1 cellular context compared by ENCODE assay signal in genomic region chr9:37037744-37038640, GRCh38.
TF ChIP-seq lines count a peak whose summit lies in the region.

No MANE protein-coding gene starts in this region.

TF ChIP-seq in WTC11, 78 proteins besides CTCF, POLR2A, EP300 and RAD21 (continued from another document):
- TF ChIP-seq ZBTB43 (CRISPR knock-in tag; IDR thresholded peaks at IDR 0.05) (peak; percentile 88), CBFB (CRISPR knock-in tag; IDR thresholded peaks at IDR 0.05; ENCODE audit: low read depth) (no peak), ELF4 (CRISPR knock-in tag; IDR thresholded peaks at IDR 0.05; ENCODE audit: low read depth) (0 out of 2 replicates have a peak, but pooled peaks have one; percentile 70), ZNF317 (CRISPR knock-in tag; IDR thresholded peaks at IDR 0.05; ENCODE audit: borderline replicate concordance, low read depth) (0 out of 2 replicates have a peak, but pooled peaks have one; percentile 39), ZNF263 (CRISPR knock-in tag; IDR thresholded peaks at IDR 0.05; ENCODE audit: low read depth) (peak; percentile 55; the same call in 1 of the 2 replicates), FOXJ3 (CRISPR knock-in tag; IDR thresholded peaks at IDR 0.05; ENCODE audit: borderline replicate concordance) (no peak), USF2 (CRISPR knock-in tag; IDR thresholded peaks at IDR 0.05) (peak; percentile 75), KAT7 (CRISPR knock-in tag; IDR thresholded peaks at IDR 0.05; ENCODE audit: borderline replicate concordance) (no peak), PREB (CRISPR knock-in tag; IDR thresholded peaks at IDR 0.05; ENCODE audit: borderline replicate concordance) (peak; percentile 27; the same call in 1 of the 2 replicates), ZBTB21 (CRISPR knock-in tag; IDR thresholded peaks at IDR 0.05; ENCODE audit: borderline replicate concordance) (peak; percentile 84; the same call in 1 of the 2 replicates), TEAD1 (CRISPR knock-in tag; IDR thresholded peaks at IDR 0.05) (peak; percentile 94), NFE2L1 (CRISPR knock-in tag; IDR thresholded peaks at IDR 0.05) (peak; percentile 82), RORB (CRISPR knock-in tag; IDR thresholded peaks at IDR 0.05) (no peak), USF1 (CRISPR knock-in tag; IDR thresholded peaks at IDR 0.05) (peak; percentile 86), SMAD4 (CRISPR knock-in tag; IDR thresholded peaks at IDR 0.05) (0 out of 2 replicates have a peak, but pooled peaks have one; percentile 82), RELA (CRISPR knock-in tag; IDR thresholded peaks at IDR 0.05; ENCODE audit: borderline replicate concordance) (peak; percentile 84; the same call in 1 of the 2 replicates), ESRRA (CRISPR knock-in tag; IDR thresholded peaks at IDR 0.05; ENCODE audit: borderline replicate concordance) (peak; percentile 82; the same call in 1 of the 2 replicates), ZSCAN18 (CRISPR knock-in tag; IDR thresholded peaks at IDR 0.05) (no peak), GTF2I (CRISPR knock-in tag; conservative IDR thresholded peaks at IDR 0.05) (no peak), ZNF396 (CRISPR knock-in tag; IDR thresholded peaks at IDR 0.05; ENCODE audit: borderline replicate concordance) (no peak), ZNF219 (CRISPR knock-in tag; IDR thresholded peaks at IDR 0.05; ENCODE audit: borderline replicate concordance) (peak; percentile 42; the same call in 1 of the 2 replicates), ETV6 (CRISPR knock-in tag; IDR thresholded peaks at IDR 0.05) (peak; percentile 93), ZNF138 (CRISPR knock-in tag; conservative IDR thresholded peaks at IDR 0.05) (0 out of 2 replicates have a peak, but pooled peaks have one; percentile 27), GABPB1 (CRISPR knock-in tag; IDR thresholded peaks at IDR 0.05) (no peak), ZNF281 (CRISPR knock-in tag; IDR thresholded peaks at IDR 0.05) (no peak), ZNF232 (CRISPR knock-in tag; IDR thresholded peaks at IDR 0.05) (peak; percentile 96), TEAD4 (CRISPR knock-in tag; IDR thresholded peaks at IDR 0.05) (no peak), ZNF423 (CRISPR knock-in tag; IDR thresholded peaks at IDR 0.05) (no peak), TCF7 (CRISPR knock-in tag; IDR thresholded peaks at IDR 0.05; ENCODE audit: low read depth) (no peak; the same call in 1 of the 2 replicates)
- TF ChIP-seq, protein P1, sequence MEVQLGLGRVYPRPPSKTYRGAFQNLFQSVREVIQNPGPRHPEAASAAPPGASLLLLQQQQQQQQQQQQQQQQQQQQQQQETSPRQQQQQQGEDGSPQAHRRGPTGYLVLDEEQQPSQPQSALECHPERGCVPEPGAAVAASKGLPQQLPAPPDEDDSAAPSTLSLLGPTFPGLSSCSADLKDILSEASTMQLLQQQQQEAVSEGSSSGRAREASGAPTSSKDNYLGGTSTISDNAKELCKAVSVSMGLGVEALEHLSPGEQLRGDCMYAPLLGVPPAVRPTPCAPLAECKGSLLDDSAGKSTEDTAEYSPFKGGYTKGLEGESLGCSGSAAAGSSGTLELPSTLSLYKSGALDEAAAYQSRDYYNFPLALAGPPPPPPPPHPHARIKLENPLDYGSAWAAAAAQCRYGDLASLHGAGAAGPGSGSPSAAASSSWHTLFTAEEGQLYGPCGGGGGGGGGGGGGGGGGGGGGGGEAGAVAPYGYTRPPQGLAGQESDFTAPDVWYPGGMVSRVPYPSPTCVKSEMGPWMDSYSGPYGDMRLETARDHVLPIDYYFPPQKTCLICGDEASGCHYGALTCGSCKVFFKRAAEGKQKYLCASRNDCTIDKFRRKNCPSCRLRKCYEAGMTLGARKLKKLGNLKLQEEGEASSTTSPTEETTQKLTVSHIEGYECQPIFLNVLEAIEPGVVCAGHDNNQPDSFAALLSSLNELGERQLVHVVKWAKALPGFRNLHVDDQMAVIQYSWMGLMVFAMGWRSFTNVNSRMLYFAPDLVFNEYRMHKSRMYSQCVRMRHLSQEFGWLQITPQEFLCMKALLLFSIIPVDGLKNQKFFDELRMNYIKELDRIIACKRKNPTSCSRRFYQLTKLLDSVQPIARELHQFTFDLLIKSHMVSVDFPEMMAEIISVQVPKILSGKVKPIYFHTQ (CRISPR knock-in tag; IDR thresholded peaks at IDR 0.05), result no peak
- TF ChIP-seq, protein P2, sequence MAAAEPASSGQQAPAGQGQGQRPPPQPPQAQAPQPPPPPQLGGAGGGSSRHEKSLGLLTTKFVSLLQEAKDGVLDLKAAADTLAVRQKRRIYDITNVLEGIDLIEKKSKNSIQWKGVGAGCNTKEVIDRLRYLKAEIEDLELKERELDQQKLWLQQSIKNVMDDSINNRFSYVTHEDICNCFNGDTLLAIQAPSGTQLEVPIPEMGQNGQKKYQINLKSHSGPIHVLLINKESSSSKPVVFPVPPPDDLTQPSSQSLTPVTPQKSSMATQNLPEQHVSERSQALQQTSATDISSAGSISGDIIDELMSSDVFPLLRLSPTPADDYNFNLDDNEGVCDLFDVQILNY (CRISPR knock-in tag; IDR thresholded peaks at IDR 0.05), result no peak
- TF ChIP-seq, protein P3, sequence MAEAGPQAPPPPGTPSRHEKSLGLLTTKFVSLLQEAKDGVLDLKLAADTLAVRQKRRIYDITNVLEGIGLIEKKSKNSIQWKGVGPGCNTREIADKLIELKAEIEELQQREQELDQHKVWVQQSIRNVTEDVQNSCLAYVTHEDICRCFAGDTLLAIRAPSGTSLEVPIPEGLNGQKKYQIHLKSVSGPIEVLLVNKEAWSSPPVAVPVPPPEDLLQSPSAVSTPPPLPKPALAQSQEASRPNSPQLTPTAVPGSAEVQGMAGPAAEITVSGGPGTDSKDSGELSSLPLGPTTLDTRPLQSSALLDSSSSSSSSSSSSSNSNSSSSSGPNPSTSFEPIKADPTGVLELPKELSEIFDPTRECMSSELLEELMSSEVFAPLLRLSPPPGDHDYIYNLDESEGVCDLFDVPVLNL (CRISPR knock-in tag; IDR thresholded peaks at IDR 0.05; ENCODE audit: borderline replicate concordance, low read depth), result 0 out of 2 replicates have a peak, but pooled peaks have one; percentile 37
- TF ChIP-seq, protein P4, sequence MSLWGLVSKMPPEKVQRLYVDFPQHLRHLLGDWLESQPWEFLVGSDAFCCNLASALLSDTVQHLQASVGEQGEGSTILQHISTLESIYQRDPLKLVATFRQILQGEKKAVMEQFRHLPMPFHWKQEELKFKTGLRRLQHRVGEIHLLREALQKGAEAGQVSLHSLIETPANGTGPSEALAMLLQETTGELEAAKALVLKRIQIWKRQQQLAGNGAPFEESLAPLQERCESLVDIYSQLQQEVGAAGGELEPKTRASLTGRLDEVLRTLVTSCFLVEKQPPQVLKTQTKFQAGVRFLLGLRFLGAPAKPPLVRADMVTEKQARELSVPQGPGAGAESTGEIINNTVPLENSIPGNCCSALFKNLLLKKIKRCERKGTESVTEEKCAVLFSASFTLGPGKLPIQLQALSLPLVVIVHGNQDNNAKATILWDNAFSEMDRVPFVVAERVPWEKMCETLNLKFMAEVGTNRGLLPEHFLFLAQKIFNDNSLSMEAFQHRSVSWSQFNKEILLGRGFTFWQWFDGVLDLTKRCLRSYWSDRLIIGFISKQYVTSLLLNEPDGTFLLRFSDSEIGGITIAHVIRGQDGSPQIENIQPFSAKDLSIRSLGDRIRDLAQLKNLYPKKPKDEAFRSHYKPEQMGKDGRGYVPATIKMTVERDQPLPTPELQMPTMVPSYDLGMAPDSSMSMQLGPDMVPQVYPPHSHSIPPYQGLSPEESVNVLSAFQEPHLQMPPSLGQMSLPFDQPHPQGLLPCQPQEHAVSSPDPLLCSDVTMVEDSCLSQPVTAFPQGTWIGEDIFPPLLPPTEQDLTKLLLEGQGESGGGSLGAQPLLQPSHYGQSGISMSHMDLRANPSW (CRISPR knock-in tag; conservative IDR thresholded peaks at IDR 0.05; ENCODE audit: low read depth), result no peak
- TF ChIP-seq, protein P5, sequence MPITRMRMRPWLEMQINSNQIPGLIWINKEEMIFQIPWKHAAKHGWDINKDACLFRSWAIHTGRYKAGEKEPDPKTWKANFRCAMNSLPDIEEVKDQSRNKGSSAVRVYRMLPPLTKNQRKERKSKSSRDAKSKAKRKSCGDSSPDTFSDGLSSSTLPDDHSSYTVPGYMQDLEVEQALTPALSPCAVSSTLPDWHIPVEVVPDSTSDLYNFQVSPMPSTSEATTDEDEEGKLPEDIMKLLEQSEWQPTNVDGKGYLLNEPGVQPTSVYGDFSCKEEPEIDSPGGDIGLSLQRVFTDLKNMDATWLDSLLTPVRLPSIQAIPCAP (CRISPR knock-in tag; IDR thresholded peaks at IDR 0.05), result peak; percentile 81; the same call in 1 of the 2 replicates
TF ChIP-seq in WTC11: peak in this region for 34.
